In the genomic region with DNA sequence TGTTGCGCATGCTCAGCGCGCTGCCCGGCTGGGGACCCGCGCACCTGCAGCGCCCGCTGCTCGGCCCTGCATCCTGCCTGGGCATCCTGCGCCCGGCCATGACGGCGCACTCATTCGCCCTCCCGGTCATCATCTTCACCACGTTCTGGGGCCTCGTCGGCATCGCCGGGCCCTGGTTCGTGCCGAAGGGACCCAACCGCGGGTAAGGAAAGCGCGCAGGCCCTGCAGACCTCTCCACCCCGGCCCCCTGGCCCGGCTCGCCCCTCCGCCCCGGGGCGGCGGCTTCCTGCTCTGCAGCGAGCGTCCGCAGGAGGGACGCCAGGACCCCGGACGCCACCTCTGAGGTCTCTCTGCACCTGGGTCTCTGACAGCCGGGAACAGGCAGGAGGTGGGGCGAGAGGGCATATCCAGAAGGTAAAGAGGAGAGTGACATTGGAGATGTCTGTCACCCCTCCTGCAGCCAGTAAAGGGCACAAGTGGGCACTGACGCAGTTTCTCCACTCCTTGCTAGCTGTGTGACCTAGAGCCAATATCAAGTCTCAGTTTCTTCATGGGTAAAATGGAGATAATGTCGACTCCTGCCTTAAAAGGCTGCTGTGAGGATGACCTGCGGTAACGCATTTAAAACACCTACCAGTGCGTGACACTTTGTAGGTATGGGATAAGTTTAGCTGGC, we compare ENCODE assay signal across 8 cellular contexts. TPM values are rescaled to one million over a fixed set of nuclear protein-coding genes. Genes with fewer than 3 reads are reported as not detected.
A peak's percentile ranks its signal among the peaks of the same experiment; 100 is the strongest.
DNase-seq lines count a peak whose midpoint lies in the region; ATAC-seq and TF ChIP-seq lines count a peak whose summit lies in the region.

A gene (plus strand): TSS at position 2 of the 676 bp plus-strand sequence. CDS start 97 bp downstream, at position 99.

- H3K9me3 Mint-ChIP-seq in activated CD8-positive, alpha-beta memory T cell treated with anti-CD3 and anti-CD28 coated beads, Interleukin-2, amount 10 ng/mL, durations not matched to agents 7 days and 5 days (ENCODE audit: low read depth), result no peaks in the 10 kb centered on the region

- peak; percentile 48 for DNase-seq in activated CD8-positive, alpha-beta memory T cell treated with anti-CD3 and anti-CD28 coated beads, Interleukin-2, amount 10 ng/mL, durations not matched to agents 7 days and 5 days
- DNase-seq in activated CD8-positive, alpha-beta memory T cell treated with anti-CD3 and anti-CD28 coated beads, Interleukin-2, amount 50 U/mL, for 48 hours, result no peak
- DNase-seq in WERI-Rb-1 (no peak), Right ventricle myocardium superior (no peak), retinal pigment epithelial cell (ENCODE audit: low read depth) (no peak), NCI-H2081 (lab: John Stamatoyannopoulos, UW) (no peak)

- ATAC-seq in activated CD8-positive, alpha-beta memory T cell treated with anti-CD3 and anti-CD28 coated beads, Interleukin-2, amount 10 ng/mL, durations not matched to agents 7 days and 5 days, result no peak
- ATAC-seq in HG03060 (IDR thresholded peaks at IDR 0.05; ENCODE audit: low read depth, unreplicated experiment) (peak; percentile 3), Right ventricle myocardium superior (ENCODE audit: poor library complexity) (no peak), HG03139 (IDR thresholded peaks at IDR 0.05; ENCODE audit: unreplicated experiment) (no peak)

- intact Hi-C loops in Right ventricle myocardium superior (cut with DNase I), result loop anchor here (5.0 kb wide), 1 partner anchor 37 kb away; a partner anchor contains a TSS

- H3K4me1 Mint-ChIP-seq in activated CD8-positive, alpha-beta memory T cell treated with anti-CD3 and anti-CD28 coated beads, Interleukin-2, amount 10 ng/mL, durations not matched to agents 7 days and 5 days, result peaks cover 63% of the 10 kb centered on the region

- H3K36me3 ChIP-seq in WERI-Rb-1, result peaks cover 16% of the 10 kb centered on the region

- no peaks in the 10 kb centered on the region for H3K27me3 ChIP-seq in WERI-Rb-1 (ENCODE audit: insufficient read depth, low read depth, severe bottlenecking)

- peaks cover 16% of the 10 kb centered on the region for H3K36me3 Mint-ChIP-seq in activated CD8-positive, alpha-beta memory T cell treated with anti-CD3 and anti-CD28 coated beads, Interleukin-2, amount 10 ng/mL, durations not matched to agents 7 days and 5 days

- peak within 1 kb of the TSS; percentile 84 for H3K27ac Mint-ChIP-seq in activated CD8-positive, alpha-beta memory T cell treated with anti-CD3 and anti-CD28 coated beads, Interleukin-2, amount 10 ng/mL, durations not matched to agents 7 days and 5 days

- peak within 1 kb of the TSS; percentile 81 for H3K4me3 ChIP-seq in WERI-Rb-1 (ENCODE audit: low read depth, low read length)
- H3K4me3 ChIP-seq in retinal pigment epithelial cell (ENCODE audit: low read length), result peak within 1 kb of the TSS; percentile 68

- H3K27ac ChIP-seq in WERI-Rb-1, result peak within 1 kb of the TSS; percentile 94

- CTCF ChIA-PET in activated CD8-positive, alpha-beta memory T cell treated with anti-CD3 and anti-CD28 coated beads, Interleukin-2, amount 10 ng/mL, durations not matched to agents 7 days and 5 days (lab: Charles Lee), result interaction anchor here (1.0 to 1.2 kb wide), 2 partner anchors 9 to 171 kb away, joined by 3 read pairs; no protein-coding TSS in a partner anchor

- TF ChIP-seq CTCF in WERI-Rb-1 (IDR thresholded peaks at IDR 0.05; ENCODE audit: low read depth, low read length) (no peak), retinal pigment epithelial cell (conservative IDR thresholded peaks at IDR 0.05; ENCODE audit: low read depth, low read length) (no peak)

- peak within 1 kb of the TSS; percentile 85 for H3K4me3 Mint-ChIP-seq in activated CD8-positive, alpha-beta memory T cell treated with anti-CD3 and anti-CD28 coated beads, Interleukin-2, amount 10 ng/mL, durations not matched to agents 7 days and 5 days

- H3K27me3 Mint-ChIP-seq in activated CD8-positive, alpha-beta memory T cell treated with anti-CD3 and anti-CD28 coated beads, Interleukin-2, amount 10 ng/mL, durations not matched to agents 7 days and 5 days, result no peaks in the 10 kb centered on the region

- H3K9me3 ChIP-seq in WERI-Rb-1 (ENCODE audit: severe bottlenecking), result no peaks in the 10 kb centered on the region

RNA-seq across cellular contexts. Expression of the gene that starts here (rescaled TPM):
- 10 to 100 TPM; 63.1 to 71.3 TPM for total RNA-seq in activated CD8-positive, alpha-beta memory T cell treated with anti-CD3 and anti-CD28 coated beads, Interleukin-2, amount 10 ng/mL, durations not matched to agents 7 days and 5 days
- 121 TPM for total RNA-seq in Right ventricle myocardium superior
